In genomic region chr10:122531935-122532334, GRCh38 we compare ENCODE assay signal across 1 cellular context.
TF ChIP-seq lines count a peak whose summit lies in the region.

No MANE protein-coding gene starts in this region.

TF ChIP-seq in HepG2, 621 proteins besides CTCF, POLR2A, EP300 and RAD21 (continued from another document):
- TF ChIP-seq MED13 (CRISPR knock-in tag; IDR thresholded peaks at IDR 0.05) (no peak), ONECUT2 (CRISPR knock-in tag; IDR thresholded peaks at IDR 0.05) (no peak)
